In genomic region chr2:223180463-223180862, GRCh38 we compare ENCODE assay signal across 1 cellular context.
TF ChIP-seq lines count a peak whose summit lies in the region.

No MANE protein-coding gene starts in this region.

TF ChIP-seq in GM23338, 12 proteins besides CTCF, POLR2A, EP300 and RAD21 (continued from another document):
- TF ChIP-seq ZNF462 (CRISPR knock-in tag; IDR thresholded peaks at IDR 0.05) (no peak), ZNF114 (CRISPR knock-in tag; IDR thresholded peaks at IDR 0.05) (no peak), CREB1 (CRISPR knock-in tag; IDR thresholded peaks at IDR 0.05; ENCODE audit: low read depth) (no peak), REST (IDR thresholded peaks at IDR 0.05; ENCODE audit: unreplicated experiment) (no peak), STAT1 (IDR thresholded peaks at IDR 0.05; ENCODE audit: unreplicated experiment) (no peak), POLR2AphosphoS5 (IDR thresholded peaks at IDR 0.05; ENCODE audit: low read depth) (no peak), ZNF331 (CRISPR knock-in tag; IDR thresholded peaks at IDR 0.05; ENCODE audit: low read depth) (no peak), EZH2 (IDR thresholded peaks at IDR 0.05; ENCODE audit: low read depth, unreplicated experiment) (no peak)
